8 cellular contexts compared by ENCODE assay signal in genomic region chr6:27019651-27020552, GRCh38.
DNase-seq lines count a peak whose midpoint lies in the region; ATAC-seq and TF ChIP-seq lines count a peak whose summit lies in the region.

No MANE protein-coding gene starts in this region.

- peak overlapping the region; percentile 21 to 60 for H3K4me3 ChIP-seq in CD4-positive, alpha-beta memory T cell (ENCODE audit: low read length in 2 of 2)
- peak overlapping the region; percentile 61 for H3K4me3 ChIP-seq in smooth muscle cell

- H3K9me3 Mint-ChIP-seq in CD4-positive, alpha-beta memory T cell: peaks cover 4 to 38% (median 15%) of the 10 kb centered on the region in 8 donors
- peaks cover 26% of the 10 kb centered on the region for H3K9me3 Mint-ChIP-seq in WTC11

- intact Hi-C loops in CD4-positive, alpha-beta memory T cell (cut with micrococcal nuclease): no loop called here

- H3K4me1 ChIP-seq in CD4-positive, alpha-beta memory T cell (ENCODE audit: insufficient read depth, low read length): peaks cover 12% of the 10 kb centered on the region
- peaks cover 13% of the 10 kb centered on the region for H3K4me1 ChIP-seq in smooth muscle cell (ENCODE audit: low read depth)

- WGBS in smooth muscle cell (ENCODE audit: low lambda C conversion rate): 2% methylated on average over 58 of the region's 58 CpGs

- DNase-seq in CD4-positive, alpha-beta memory T cell: peak in 4 of 5 donors; percentile 6 to 39 (median 20)
- peak; percentile 83 for DNase-seq in NCI-H146 treated with DMSO at 0.1 percent for 48 hours (lab: John Stamatoyannopoulos, UW; ENCODE audit: unreplicated experiment)
- DNase-seq in WTC11 (ENCODE audit: low spot score): peak; percentile 88
- DNase-seq in cerebellar cortex (ENCODE audit: low spot score): peak; percentile 87
- DNase-seq in islet precursor cell: peak; percentile 93
- peak; percentile 35 for DNase-seq in smooth muscle cell (lab: John Stamatoyannopoulos, UW; ENCODE audit: unreplicated experiment)
- DNase-seq in T-helper 9 cell: no peak

- H3K9ac ChIP-seq in smooth muscle cell (ENCODE audit: low read depth): peak overlapping the region; percentile 77

- peaks cover 2% of the 10 kb centered on the region for H3K79me2 ChIP-seq in smooth muscle cell (ENCODE audit: low read depth)

- H4K20me1 ChIP-seq in smooth muscle cell (ENCODE audit: low read depth): no peaks in the 10 kb centered on the region

- H3K4me3 Mint-ChIP-seq in CD4-positive, alpha-beta memory T cell: peak overlapping the region; percentile 72 to 88 (median 82)
- H3K4me3 Mint-ChIP-seq in WTC11: peak overlapping the region; percentile 93

- H3K9me3 ChIP-seq in CD4-positive, alpha-beta memory T cell (ENCODE audit: control insufficient read depth in 1 of 2, low read length in 2 of 2): no peaks in the 10 kb centered on the region
- H3K9me3 ChIP-seq in smooth muscle cell (replicated peaks; ENCODE audit: low read depth): no peaks in the 10 kb centered on the region

- H3K27me3 ChIP-seq in CD4-positive, alpha-beta memory T cell (ENCODE audit: insufficient read depth, low read length): peaks cover under 1% of the 10 kb centered on the region
- no peaks in the 10 kb centered on the region for H3K27me3 ChIP-seq in smooth muscle cell (ENCODE audit: low read depth)

- no peak overlapping the region for H3K27ac ChIP-seq in CD4-positive, alpha-beta memory T cell (ENCODE audit: low read depth, low read length)
- peak overlapping the region; percentile 86 for H3K27ac ChIP-seq in smooth muscle cell (ENCODE audit: low read depth)

- CTCF ChIA-PET in CD4-positive, alpha-beta memory T cell (lab: Charles Lee; ENCODE audit: partially characterized antibody): no interaction called here
- CTCF ChIA-PET in WTC11 (lab: Charles Lee): interaction anchor here (1.1 kb wide), 1 partner anchor 31 kb away, joined by 3 read pairs; no protein-coding TSS in a partner anchor

- TF ChIP-seq CTCF in WTC11 (IDR thresholded peaks at IDR 0.05) (no peak), smooth muscle cell (IDR thresholded peaks at IDR 0.05; ENCODE audit: borderline replicate concordance, insufficient read depth, poor library complexity, severe bottlenecking) (no peak)

- peak; percentile 93 for ATAC-seq in GM21423 (IDR thresholded peaks at IDR 0.05; ENCODE audit: unreplicated experiment)
- ATAC-seq in WTC11: peak; percentile 90

- H3F3A ChIP-seq in smooth muscle cell (ENCODE audit: low read depth): no peaks in the 10 kb centered on the region

- H3K36me3 ChIP-seq in CD4-positive, alpha-beta memory T cell (ENCODE audit: insufficient read depth, low read length): no peaks in the 10 kb centered on the region
- no peaks in the 10 kb centered on the region for H3K36me3 ChIP-seq in smooth muscle cell (ENCODE audit: low read depth)

- H3K27ac Mint-ChIP-seq in CD4-positive, alpha-beta memory T cell: peak overlapping the region in 4 of 7 donors; percentile 19 to 74 (median 54)
- peak overlapping the region; percentile 96 for H3K27ac Mint-ChIP-seq in WTC11

- POLR2A ChIA-PET in CD4-positive, alpha-beta memory T cell (lab: Charles Lee; ENCODE audit: partially characterized antibody): no interaction called here
- POLR2A ChIA-PET in WTC11 (lab: Charles Lee): no interaction called here

- H3K36me3 Mint-ChIP-seq in CD4-positive, alpha-beta memory T cell: no peaks in the 10 kb centered on the region
- H3K36me3 Mint-ChIP-seq in WTC11: peaks cover 24% of the 10 kb centered on the region

- H3K4me1 Mint-ChIP-seq in CD4-positive, alpha-beta memory T cell: peaks cover 6 to 18% (median 11%) of the 10 kb centered on the region in 4 donors
- H3K4me1 Mint-ChIP-seq in WTC11: peaks cover 18% of the 10 kb centered on the region

- H3K4me2 ChIP-seq in smooth muscle cell: peak overlapping the region; percentile 86

- peak overlapping the region; percentile 72 for H2AFZ ChIP-seq in smooth muscle cell (ENCODE audit: low read depth)

- H3K27me3 Mint-ChIP-seq in CD4-positive, alpha-beta memory T cell: peaks cover 3 to 5% of the 10 kb centered on the region in 2 donors
- H3K27me3 Mint-ChIP-seq in WTC11 (ENCODE audit: low read depth): no peaks in the 10 kb centered on the region

TF ChIP-seq in WTC11, 78 proteins besides CTCF, POLR2A, EP300 and RAD21 (continues in another document):
- TF ChIP-seq ESRRA (CRISPR knock-in tag; IDR thresholded peaks at IDR 0.05; ENCODE audit: borderline replicate concordance): 0 out of 2 replicates have a peak, but pooled peaks have one; percentile 44
- peak; percentile 62 for TF ChIP-seq SP1 (CRISPR knock-in tag; conservative IDR thresholded peaks at IDR 0.05)
- 0 out of 2 replicates have a peak, but pooled peaks have one; percentile 4 for TF ChIP-seq HMGA2 (CRISPR knock-in tag; IDR thresholded peaks at IDR 0.05)
- peak; percentile 45 for TF ChIP-seq TEAD1 (CRISPR knock-in tag; IDR thresholded peaks at IDR 0.05)
- TF ChIP-seq KAT7 (CRISPR knock-in tag; IDR thresholded peaks at IDR 0.05; ENCODE audit: borderline replicate concordance): 0 out of 2 replicates have a peak, but pooled peaks have one; percentile 91
- no peak for TF ChIP-seq USF1 (CRISPR knock-in tag; IDR thresholded peaks at IDR 0.05)
- no peak for TF ChIP-seq JAZF1 (CRISPR knock-in tag; IDR thresholded peaks at IDR 0.05)
- no peak for TF ChIP-seq TP53 (CRISPR knock-in tag; IDR thresholded peaks at IDR 0.05)
- TF ChIP-seq, protein P1, sequence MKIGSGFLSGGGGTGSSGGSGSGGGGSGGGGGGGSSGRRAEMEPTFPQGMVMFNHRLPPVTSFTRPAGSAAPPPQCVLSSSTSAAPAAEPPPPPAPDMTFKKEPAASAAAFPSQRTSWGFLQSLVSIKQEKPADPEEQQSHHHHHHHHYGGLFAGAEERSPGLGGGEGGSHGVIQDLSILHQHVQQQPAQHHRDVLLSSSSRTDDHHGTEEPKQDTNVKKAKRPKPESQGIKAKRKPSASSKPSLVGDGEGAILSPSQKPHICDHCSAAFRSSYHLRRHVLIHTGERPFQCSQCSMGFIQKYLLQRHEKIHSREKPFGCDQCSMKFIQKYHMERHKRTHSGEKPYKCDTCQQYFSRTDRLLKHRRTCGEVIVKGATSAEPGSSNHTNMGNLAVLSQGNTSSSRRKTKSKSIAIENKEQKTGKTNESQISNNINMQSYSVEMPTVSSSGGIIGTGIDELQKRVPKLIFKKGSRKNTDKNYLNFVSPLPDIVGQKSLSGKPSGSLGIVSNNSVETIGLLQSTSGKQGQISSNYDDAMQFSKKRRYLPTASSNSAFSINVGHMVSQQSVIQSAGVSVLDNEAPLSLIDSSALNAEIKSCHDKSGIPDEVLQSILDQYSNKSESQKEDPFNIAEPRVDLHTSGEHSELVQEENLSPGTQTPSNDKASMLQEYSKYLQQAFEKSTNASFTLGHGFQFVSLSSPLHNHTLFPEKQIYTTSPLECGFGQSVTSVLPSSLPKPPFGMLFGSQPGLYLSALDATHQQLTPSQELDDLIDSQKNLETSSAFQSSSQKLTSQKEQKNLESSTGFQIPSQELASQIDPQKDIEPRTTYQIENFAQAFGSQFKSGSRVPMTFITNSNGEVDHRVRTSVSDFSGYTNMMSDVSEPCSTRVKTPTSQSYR (CRISPR knock-in tag; IDR thresholded peaks at IDR 0.05): 0 out of 2 replicates have a peak, but pooled peaks have one; percentile 18
- peak; percentile 91; the same call in 1 of the 2 replicates for TF ChIP-seq FOXP1 (CRISPR knock-in tag; IDR thresholded peaks at IDR 0.05; ENCODE audit: borderline replicate concordance)
- TF ChIP-seq ATF1 (CRISPR knock-in tag; IDR thresholded peaks at IDR 0.05): 0 out of 2 replicates have a peak, but pooled peaks have one; percentile 14
- TF ChIP-seq, protein P2, sequence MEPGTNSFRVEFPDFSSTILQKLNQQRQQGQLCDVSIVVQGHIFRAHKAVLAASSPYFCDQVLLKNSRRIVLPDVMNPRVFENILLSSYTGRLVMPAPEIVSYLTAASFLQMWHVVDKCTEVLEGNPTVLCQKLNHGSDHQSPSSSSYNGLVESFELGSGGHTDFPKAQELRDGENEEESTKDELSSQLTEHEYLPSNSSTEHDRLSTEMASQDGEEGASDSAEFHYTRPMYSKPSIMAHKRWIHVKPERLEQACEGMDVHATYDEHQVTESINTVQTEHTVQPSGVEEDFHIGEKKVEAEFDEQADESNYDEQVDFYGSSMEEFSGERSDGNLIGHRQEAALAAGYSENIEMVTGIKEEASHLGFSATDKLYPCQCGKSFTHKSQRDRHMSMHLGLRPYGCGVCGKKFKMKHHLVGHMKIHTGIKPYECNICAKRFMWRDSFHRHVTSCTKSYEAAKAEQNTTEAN (CRISPR knock-in tag; IDR thresholded peaks at IDR 0.05): peak; percentile 85; the same call in 1 of the 2 replicates
- TF ChIP-seq NR1H2 (CRISPR knock-in tag; IDR thresholded peaks at IDR 0.05): no peak
- TF ChIP-seq MAX (CRISPR knock-in tag; IDR thresholded peaks at IDR 0.05): peak; percentile 89
- TF ChIP-seq CREM (CRISPR knock-in tag; IDR thresholded peaks at IDR 0.05): peak; percentile 78; the same call in 1 of the 2 replicates
- peak; percentile 56; the same call in 1 of the 2 replicates for TF ChIP-seq ZNF232 (CRISPR knock-in tag; IDR thresholded peaks at IDR 0.05)
- peak; percentile 92; the same call in 1 of the 2 replicates for TF ChIP-seq MYBL2 (CRISPR knock-in tag; IDR thresholded peaks at IDR 0.05)
- TF ChIP-seq ZNF317 (CRISPR knock-in tag; IDR thresholded peaks at IDR 0.05; ENCODE audit: borderline replicate concordance, low read depth): 0 out of 2 replicates have a peak, but pooled peaks have one; percentile 15
- TF ChIP-seq NFE2L1 (CRISPR knock-in tag; IDR thresholded peaks at IDR 0.05): 0 out of 2 replicates have a peak, but pooled peaks have one; percentile 14
- TF ChIP-seq SMAD4 (CRISPR knock-in tag; IDR thresholded peaks at IDR 0.05): peak; percentile 32; the same call in 1 of the 2 replicates
- TF ChIP-seq ETV6 (CRISPR knock-in tag; IDR thresholded peaks at IDR 0.05): peak; percentile 88
